ENCODE assay signal across 1 cellular context in genomic region chr10:125882596-125882995, GRCh38.
TF ChIP-seq lines count a peak whose summit lies in the region.

No MANE protein-coding gene starts in this region.

TF ChIP-seq in endothelial cell of umbilical vein, 7 proteins besides CTCF, POLR2A, EP300 and RAD21:
- TF ChIP-seq, protein P1, sequence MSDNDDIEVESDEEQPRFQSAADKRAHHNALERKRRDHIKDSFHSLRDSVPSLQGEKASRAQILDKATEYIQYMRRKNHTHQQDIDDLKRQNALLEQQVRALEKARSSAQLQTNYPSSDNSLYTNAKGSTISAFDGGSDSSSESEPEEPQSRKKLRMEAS (IDR thresholded peaks at IDR 0.05; ENCODE audit: insufficient read depth, insufficient read length): no peak
- TF ChIP-seq MYC (IDR thresholded peaks at IDR 0.05; ENCODE audit: low read depth, low read length): no peak
- no peak for TF ChIP-seq JUN (IDR thresholded peaks at IDR 0.05; ENCODE audit: borderline replicate concordance, insufficient read depth, insufficient read length, low read depth)
- no peak for TF ChIP-seq FOS (IDR thresholded peaks at IDR 0.05; ENCODE audit: borderline replicate concordance, insufficient read depth, low read length)
- no peak for TF ChIP-seq EZH2 (IDR thresholded peaks at IDR 0.05; ENCODE audit: borderline replicate concordance, low read depth, low read length, severe bottlenecking)
- TF ChIP-seq GATA2 (IDR thresholded peaks at IDR 0.05; ENCODE audit: insufficient read depth, insufficient read length, low read depth, low read length): no peak
- TF ChIP-seq POLR2AphosphoS5 (IDR thresholded peaks at IDR 0.05; ENCODE audit: insufficient read depth, low read depth, low read length): no peak
